ENCODE assay signal across 8 cellular contexts in genomic region chr6:44630125-44631028, GRCh38.
DNase-seq lines count a peak whose midpoint lies in the region; ATAC-seq and TF ChIP-seq lines count a peak whose summit lies in the region.

No MANE protein-coding gene starts in this region.

- H3K4me1 Mint-ChIP-seq in stimulated activated naive CD8-positive, alpha-beta T cell treated with anti-CD3 and anti-CD28 coated beads, Interleukin-15, amount 100 ng/mL, for 72 hours, result peaks cover 18% of the 10 kb centered on the region

- peaks cover 24% of the 10 kb centered on the region for H3K27me3 Mint-ChIP-seq in stimulated activated naive CD8-positive, alpha-beta T cell treated with anti-CD3 and anti-CD28 coated beads, Interleukin-15, amount 100 ng/mL, for 72 hours

- TF ChIP-seq CTCF in OCI-LY7 (conservative IDR thresholded peaks at IDR 0.05; ENCODE audit: low read length), result peak; percentile 61
- TF ChIP-seq CTCF in ascending aorta (IDR thresholded peaks at IDR 0.05), result peak in 2 of 3 experiments; percentile 16 to 42

- H2AFZ ChIP-seq in OCI-LY7 (ENCODE audit: low read length), result no peak overlapping the region

- H3K9me2 ChIP-seq in OCI-LY7 (ENCODE audit: insufficient read depth, low read length), result no peaks in the 10 kb centered on the region

- H3K27me3 ChIP-seq in ascending aorta, result no peaks in the 10 kb centered on the region

- H3K27ac Mint-ChIP-seq in stimulated activated naive CD8-positive, alpha-beta T cell treated with anti-CD3 and anti-CD28 coated beads, Interleukin-15, amount 100 ng/mL, for 72 hours, result peak overlapping the region in 1 of 2 donors; percentile 43

- intact Hi-C loops in OCI-LY7 (cut with micrococcal nuclease; ENCODE audit: unreplicated experiment) (no loop called here), ascending aorta (cut with DNase I) (no loop called here)

- POLR2A ChIA-PET in HEK293T (lab: Yijun Ruan, JAX), result no interaction called here
- POLR2A ChIA-PET in OCI-LY7 (lab: Charles Lee), result interaction anchor here (0.6 to 0.7 kb wide), 2 partner anchors 902 to 1338 kb away, joined by 4 read pairs; no protein-coding TSS in a partner anchor

- no peak overlapping the region for H3K4me2 ChIP-seq in OCI-LY7 (ENCODE audit: low read length)

- H3K4me3 ChIP-seq in OCI-LY7 (ENCODE audit: low read depth, low read length, poor library complexity, severe bottlenecking) (no peak overlapping the region), ascending aorta (no peak overlapping the region)

- no peaks in the 10 kb centered on the region for H3K4me1 ChIP-seq in OCI-LY7 (ENCODE audit: insufficient read depth, low read length, poor library complexity, severe bottlenecking)
- H3K4me1 ChIP-seq in ascending aorta, result no peaks in the 10 kb centered on the region

- H3K27ac ChIP-seq in OCI-LY7 (ENCODE audit: low read depth, low read length, poor library complexity, severe bottlenecking), result no peak overlapping the region
- no peak overlapping the region for H3K27ac ChIP-seq in ascending aorta

- in situ Hi-C loops in Caki2 (cut with HindIII; ENCODE audit: low pct_unique_long_range_greater_than_20kb, low sequenced_read_pairs), result no loop called here

- H3K36me3 ChIP-seq in OCI-LY7 (ENCODE audit: insufficient read depth, low read length) (no peaks in the 10 kb centered on the region), ascending aorta (no peaks in the 10 kb centered on the region)

- DNase-seq in Caki2 (ENCODE audit: low read depth) (peak; percentile 31), HEK293T (ENCODE audit: extremely low spot score) (peak; percentile 83), OCI-LY7 (ENCODE audit: low spot score) (peak; percentile 8), ascending aorta (ENCODE audit: low spot score in 2 of 2) (no peak), islet precursor cell (peak; percentile 94)
- peak; percentile 33 to 48 for DNase-seq in stimulated activated naive CD8-positive, alpha-beta T cell treated with anti-CD3 and anti-CD28 coated beads, Interleukin-15, amount 100 ng/mL, for 72 hours

- H3K4me3 Mint-ChIP-seq in stimulated activated naive CD8-positive, alpha-beta T cell treated with anti-CD3 and anti-CD28 coated beads, Interleukin-15, amount 100 ng/mL, for 72 hours, result no peak overlapping the region

- no peaks in the 10 kb centered on the region for H3K79me2 ChIP-seq in OCI-LY7 (ENCODE audit: insufficient read depth, low read depth, low read length)

- no TSS peak for BruUV-seq in OCI-LY7 (replicated peaks; lab: Mats Ljungman, UMichigan)

- ATAC-seq in stimulated activated naive CD8-positive, alpha-beta T cell treated with anti-CD3 and anti-CD28 coated beads, Interleukin-15, amount 100 ng/mL, for 72 hours, result peak; percentile 81
- no peak for ATAC-seq in HG02571 (IDR thresholded peaks at IDR 0.05; ENCODE audit: unreplicated experiment)
- no peak for ATAC-seq in GM19455 (IDR thresholded peaks at IDR 0.05; ENCODE audit: unreplicated experiment)

- CTCF ChIA-PET in HEK293T (lab: Yijun Ruan, JAX) (interaction anchor here (0.6 to 3.7 kb wide), 22 partner anchors 10 to 1294 kb away, joined by 3 to 36 read pairs (median 4); no protein-coding TSS in a partner anchor), OCI-LY7 (lab: Charles Lee; ENCODE audit: unreplicated experiment) (interaction anchor here (0.5 to 1.2 kb wide), 3 partner anchors 18 to 1137 kb away, joined by 3 to 6 read pairs (median 5); no protein-coding TSS in a partner anchor)

- no peaks in the 10 kb centered on the region for H3K9me3 ChIP-seq in OCI-LY7 (ENCODE audit: low read length)
- H3K9me3 ChIP-seq in ascending aorta, result no peaks in the 10 kb centered on the region

- no peaks in the 10 kb centered on the region for H3K9me3 Mint-ChIP-seq in stimulated activated naive CD8-positive, alpha-beta T cell treated with anti-CD3 and anti-CD28 coated beads, Interleukin-15, amount 100 ng/mL, for 72 hours

- no peaks in the 10 kb centered on the region for H4K20me1 ChIP-seq in OCI-LY7 (ENCODE audit: insufficient read depth, low read length)

TF ChIP-seq in HEK293T, 16 proteins besides CTCF, POLR2A, EP300 and RAD21:
- TF ChIP-seq FOXA1 (IDR thresholded peaks at IDR 0.05), result no peak
- TF ChIP-seq FOXM1 (IDR thresholded peaks at IDR 0.05; ENCODE audit: borderline replicate concordance), result 0 out of 2 replicates have a peak, but pooled peaks have one; percentile 30

Comparison
In these comparisons a context has a peak if more than half of its experiments do, and no peak if none do; other contexts are left out.
1. DNase-seq: peak in Caki2 (single experiment), HEK293T (single experiment), OCI-LY7 (single experiment), islet precursor cell (single experiment) and stimulated activated naive CD8-positive, alpha-beta T cell treated with anti-CD3 and anti-CD28 coated beads, Interleukin-15, amount 100 ng/mL, for 72 hours (2 of 2); none in ascending aorta (0 of 2).